Comparison of ENCODE assay signal across 1 cellular context in the genomic region with DNA sequence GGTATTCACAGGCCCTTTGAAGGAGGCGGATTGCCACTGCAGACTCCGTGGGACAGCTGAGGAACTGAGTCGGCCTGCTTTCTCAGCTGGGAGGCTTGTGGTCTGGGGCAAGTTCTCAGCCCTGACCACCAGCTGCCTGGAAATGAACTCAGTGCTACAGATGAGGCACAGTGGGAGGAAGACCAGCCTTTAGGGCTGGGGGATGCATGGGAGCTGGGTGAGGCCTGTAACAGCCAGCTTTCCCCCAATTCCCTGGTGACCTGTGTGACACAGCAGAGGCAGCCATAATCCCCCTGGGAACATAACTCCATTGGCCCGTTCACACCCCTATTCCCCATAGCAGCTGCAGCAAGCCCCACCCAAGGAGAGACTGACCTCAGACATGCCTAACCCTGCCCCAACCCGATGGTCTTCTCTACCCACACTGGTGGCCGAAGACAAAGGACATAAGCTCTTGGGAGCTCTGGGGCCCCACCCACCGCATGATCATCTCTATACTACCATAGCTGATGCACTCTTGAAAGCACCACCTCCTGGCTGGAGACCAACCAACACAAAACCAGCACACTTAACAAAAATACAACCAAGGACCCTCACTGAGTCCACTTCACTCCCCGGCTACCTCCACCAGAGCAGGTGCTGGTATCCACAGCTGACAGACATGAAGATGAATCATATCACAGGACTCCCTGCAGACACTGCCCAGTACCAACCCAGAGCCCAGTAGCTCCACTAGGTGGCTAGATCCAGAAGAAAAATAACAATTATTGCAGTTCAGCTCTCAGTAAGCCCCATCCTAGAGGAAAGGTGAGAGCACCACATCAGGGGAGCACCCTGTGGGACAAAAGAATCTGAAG.
TF ChIP-seq lines count a peak whose summit lies in the region.

No MANE protein-coding gene starts in this region.

TF ChIP-seq in HepG2, 621 proteins besides CTCF, POLR2A, EP300 and RAD21 (continued from another document):
- TF ChIP-seq ZNF775 (CRISPR knock-in tag; IDR thresholded peaks at IDR 0.05; ENCODE audit: borderline replicate concordance) = no peak
- TF ChIP-seq ZNF547 (CRISPR knock-in tag; IDR thresholded peaks at IDR 0.05) = no peak
- TF ChIP-seq ZNF460 (CRISPR knock-in tag; IDR thresholded peaks at IDR 0.05; ENCODE audit: borderline replicate concordance) = no peak
- no peak for TF ChIP-seq ZBTB7A (CRISPR knock-in tag; IDR thresholded peaks at IDR 0.05)
- no peak for TF ChIP-seq TBL1XR1 (IDR thresholded peaks at IDR 0.05; ENCODE audit: borderline replicate concordance, low read length, partially characterized antibody)
- no peak for TF ChIP-seq MAZ (IDR thresholded peaks at IDR 0.05; ENCODE audit: borderline replicate concordance, low read depth, low read length)
- no peak for TF ChIP-seq MAZ (CRISPR knock-in tag; IDR thresholded peaks at IDR 0.05; ENCODE audit: low read depth)
- TF ChIP-seq, protein P1, sequence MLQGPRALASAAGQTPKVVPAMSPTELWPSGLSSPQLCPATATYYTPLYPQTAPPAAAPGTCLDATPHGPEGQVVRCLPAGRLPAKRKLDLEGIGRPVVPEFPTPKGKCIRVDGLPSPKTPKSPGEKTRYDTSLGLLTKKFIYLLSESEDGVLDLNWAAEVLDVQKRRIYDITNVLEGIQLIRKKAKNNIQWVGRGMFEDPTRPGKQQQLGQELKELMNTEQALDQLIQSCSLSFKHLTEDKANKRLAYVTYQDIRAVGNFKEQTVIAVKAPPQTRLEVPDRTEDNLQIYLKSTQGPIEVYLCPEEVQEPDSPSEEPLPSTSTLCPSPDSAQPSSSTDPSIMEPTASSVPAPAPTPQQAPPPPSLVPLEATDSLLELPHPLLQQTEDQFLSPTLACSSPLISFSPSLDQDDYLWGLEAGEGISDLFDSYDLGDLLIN (CRISPR knock-in tag; IDR thresholded peaks at IDR 0.05; ENCODE audit: borderline replicate concordance) = no peak
- no peak for TF ChIP-seq TBP (CRISPR knock-in tag; IDR thresholded peaks at IDR 0.05)
- no peak for TF ChIP-seq NFKBIZ (CRISPR knock-in tag; IDR thresholded peaks at IDR 0.05)
- TF ChIP-seq SUZ12 (IDR thresholded peaks at IDR 0.05; ENCODE audit: low read depth, low read length) = no peak
- no peak for TF ChIP-seq ZNF570 (CRISPR knock-in tag; IDR thresholded peaks at IDR 0.05; ENCODE audit: borderline replicate concordance)
- TF ChIP-seq ELF1 (CRISPR knock-in tag; IDR thresholded peaks at IDR 0.05) = no peak
